15 cellular contexts compared by ENCODE assay signal in genomic region chr10:72035488-72035887, GRCh38. TPM values are rescaled to one million over a fixed set of nuclear protein-coding genes. Genes with fewer than 3 reads are reported as not detected.
DNase-seq lines count a peak whose midpoint lies in the region; ATAC-seq and TF ChIP-seq lines count a peak whose summit lies in the region.
"Had no signal": no experiment of that assay in that cellular context is flagged by ENCODE, and none has a peak within 500 bp of the region (broad histone marks: within the 10 kb centered on the region; RNA-seq: fewer than 3 reads in every experiment).

No MANE protein-coding gene starts in this region.

- CTCF ChIA-PET in GM10248 (lab: Yijun Ruan, JAX): interaction anchor here (1.1 to 1.9 kb wide), 4 partner anchors 12 to 139 kb away, joined by 3 to 13 read pairs (median 4); no protein-coding TSS in a partner anchor

- H3K4me1 ChIP-seq in NT2/D1 (ENCODE audit: insufficient read depth, insufficient read length) (peaks cover 21% of the 10 kb centered on the region), heart right ventricle (peaks cover 4 to 53% (median 16%) of the 10 kb centered on the region in 9 donors), mesendoderm (ENCODE audit: control insufficient read depth, low read depth, low read length) (peaks cover 3% of the 10 kb centered on the region), trophoblast cell (ENCODE audit: control insufficient read depth in 1 of 2, insufficient read depth in 2 of 2, low read length in 2 of 2) (peaks cover 34 to 36% of the 10 kb centered on the region in 2 experiments)

- no peak for TF ChIP-seq CTCF in heart right ventricle (IDR thresholded peaks at IDR 0.05)
- TF ChIP-seq CTCF in GM10248 (IDR thresholded peaks at IDR 0.05; ENCODE audit: control extremely low read depth, extremely low read depth, low read depth, missing control alignments): no peak

- POLR2A ChIA-PET in GM10248 (lab: Yijun Ruan, JAX): no interaction called here

- H2AFZ ChIP-seq in trophoblast cell (ENCODE audit: insufficient read depth, low read length, poor library complexity): no peak overlapping the region

- H3K27me3 ChIP-seq in NT2/D1 (ENCODE audit: insufficient read depth, insufficient read length): no peaks in the 10 kb centered on the region
- no peaks in the 10 kb centered on the region for H3K27me3 ChIP-seq in heart right ventricle
- no peaks in the 10 kb centered on the region for H3K27me3 ChIP-seq in mesendoderm (ENCODE audit: insufficient read depth, low read length, poor library complexity)
- H3K27me3 ChIP-seq in trophoblast cell (ENCODE audit: insufficient read depth, low read length): no peaks in the 10 kb centered on the region
- H3K27me3 ChIP-seq: MG63 had no signal

- H3K36me3 ChIP-seq in NT2/D1 (ENCODE audit: insufficient read depth, insufficient read length, low read length) (no peaks in the 10 kb centered on the region), heart right ventricle (no peaks in the 10 kb centered on the region), mesendoderm (ENCODE audit: control insufficient read depth, insufficient read depth, low read length) (no peaks in the 10 kb centered on the region), trophoblast cell (ENCODE audit: control insufficient read depth in 1 of 2, insufficient read depth in 2 of 2, low read length in 2 of 2) (no peaks in the 10 kb centered on the region)
- H3K36me3 ChIP-seq: MG63 had no signal

- H4K8ac ChIP-seq in mesendoderm (ENCODE audit: low read depth, low read length): no peak overlapping the region
- peak overlapping the region; percentile 43 for H4K8ac ChIP-seq in trophoblast cell (ENCODE audit: low read depth, low read length)

- no peaks in the 10 kb centered on the region for H3K9me3 ChIP-seq in NT2/D1 (ENCODE audit: insufficient read depth, low read length)
- H3K9me3 ChIP-seq in heart right ventricle: no peaks in the 10 kb centered on the region
- peaks cover 2% of the 10 kb centered on the region for H3K9me3 ChIP-seq in trophoblast cell (ENCODE audit: insufficient read depth, low read depth, low read length)
- H3K9me3 ChIP-seq: MG63 had no signal

- H2BK15ac ChIP-seq in mesendoderm (replicated peaks; ENCODE audit: low read depth): no peak overlapping the region

- H3K79me1 ChIP-seq in mesendoderm (ENCODE audit: low read length): no peaks in the 10 kb centered on the region
- peaks cover 38% of the 10 kb centered on the region for H3K79me1 ChIP-seq in trophoblast cell (ENCODE audit: low read length)

- H3K4ac ChIP-seq in mesendoderm (ENCODE audit: low read depth, low read length) (no peak overlapping the region), trophoblast cell (ENCODE audit: low read depth, low read length) (peak overlapping the region; percentile 0)

- no peak overlapping the region for H3K4me2 ChIP-seq in mesendoderm (ENCODE audit: low read length)
- H3K4me2 ChIP-seq in trophoblast cell (ENCODE audit: low read length): no peak overlapping the region

- peak overlapping the region; percentile 79 for H3K14ac ChIP-seq in trophoblast cell (ENCODE audit: low read length)

- intact Hi-C loops in heart right ventricle (cut with DNase I): loop anchor here in 1 of 10 donors (5.0 kb wide), 1 partner anchor 33 kb away; no protein-coding TSS in a partner anchor

- peak overlapping the region; percentile 38 for H4K91ac ChIP-seq in trophoblast cell (ENCODE audit: low read depth, low read length)

- no peak overlapping the region for H4K5ac ChIP-seq in mesendoderm (ENCODE audit: low read length)

- H2AK5ac ChIP-seq in mesendoderm (ENCODE audit: low read length) (no peak overlapping the region), trophoblast cell (ENCODE audit: low read length) (peak overlapping the region; percentile 60)

- DNase-seq in NT2/D1 (ENCODE audit: low read depth, low spot score) (no peak), heart right ventricle (peak in 1 of 2 donors; percentile 36), mesendoderm (no peak), trophoblast cell (no peak), GM10248 (ENCODE audit: extremely low spot score) (no peak), NCI-H2227 treated with DMSO at 0.1 percent for 48 hours (lab: John Stamatoyannopoulos, UW) (no peak)
- DNase-seq: EL, H7, MG63, NCI-H1417, NCI-H187, NCI-H446 treated with DMSO at 0.1 percent for 48 hours, NCI-H69 had no signal

- H3K56ac ChIP-seq in mesendoderm (ENCODE audit: low read length): peak overlapping the region; percentile 1

- H3K9ac ChIP-seq in NT2/D1 (ENCODE audit: insufficient read length, low read depth) (peak overlapping the region; percentile 11), mesendoderm (ENCODE audit: low read length) (no peak overlapping the region), trophoblast cell (ENCODE audit: low read length) (no peak overlapping the region)

- H3K27ac ChIP-seq in heart right ventricle (peak overlapping the region in 9 of 10 donors; percentile 18 to 74 (median 55)), mesendoderm (ENCODE audit: low read depth, low read length) (no peak overlapping the region), trophoblast cell (ENCODE audit: low read depth, low read length) (no peak overlapping the region)
- H3K27ac ChIP-seq: RWPE1 had no signal

- H3K79me2 ChIP-seq in mesendoderm (ENCODE audit: control insufficient read depth, insufficient read depth, low read length) (no peaks in the 10 kb centered on the region), trophoblast cell (ENCODE audit: control insufficient read depth, insufficient read depth, low read length, poor library complexity) (peaks cover 8% of the 10 kb centered on the region)

- H2BK5ac ChIP-seq in mesendoderm (ENCODE audit: low read length) (no peak overlapping the region), trophoblast cell (ENCODE audit: low read depth, low read length, poor library complexity) (peak overlapping the region; percentile 58)

- peak in 5 of 8 donors; percentile 29 to 65 (median 56) for ATAC-seq in heart right ventricle
- no peak for ATAC-seq in HG03565 (IDR thresholded peaks at IDR 0.05; ENCODE audit: unreplicated experiment)

- H4K12ac ChIP-seq in trophoblast cell (ENCODE audit: low read depth, low read length): no peak overlapping the region

- H3K4me3 ChIP-seq in NT2/D1 (ENCODE audit: insufficient read length, low read depth) (no peak overlapping the region), heart right ventricle (no peak overlapping the region), mesendoderm (ENCODE audit: low read length) (no peak overlapping the region), trophoblast cell (ENCODE audit: low read depth, low read length) (no peak overlapping the region)
- H3K4me3 ChIP-seq: MG63 had no signal

- H2BK120ac ChIP-seq in mesendoderm (ENCODE audit: low read depth, low read length) (no peak overlapping the region), trophoblast cell (ENCODE audit: insufficient read depth, low read length, poor library complexity) (peak overlapping the region; percentile 62)

- H2BK12ac ChIP-seq in trophoblast cell (ENCODE audit: low read length): peak overlapping the region; percentile 9

- peak overlapping the region; percentile 13 for H3K18ac ChIP-seq in mesendoderm (ENCODE audit: low read length)
- H3K18ac ChIP-seq in trophoblast cell (ENCODE audit: low read length): peak overlapping the region; percentile 18

- H3K23ac ChIP-seq in mesendoderm (ENCODE audit: low read length) (no peak overlapping the region), trophoblast cell (ENCODE audit: low read length) (no peak overlapping the region)

- WGBS in heart right ventricle, 2 donors: 61 to 67% methylated on average over 10 of the region's 10 CpGs
- WGBS in mesendoderm (ENCODE audit: extremely low coverage, insufficient coverage, low lambda C conversion rate): no CpG with 5 or more reads among the region's 10 CpGs
- WGBS in trophoblast cell (ENCODE audit: extremely low coverage, insufficient coverage, insufficient read length): no CpG with 5 or more reads among the region's 10 CpGs

RNA-seq across cellular contexts. Expression of gene SPOCK2, which starts 52.9 kb away (rescaled TPM):
- total RNA-seq in heart right ventricle: 10 to 100 TPM in 2 of 10 donors, 1 to 10 TPM in 8; 3.5 to 12.8 (median 6.4) TPM
- 10 to 100 TPM in 1 of 2 donors, 1 to 10 TPM in 1; 6.7 to 13.4 TPM for polyA plus RNA-seq in heart right ventricle
- polyA plus RNA-seq in mesendoderm (2013, experiment 1 of 2): 1.2 TPM
- 1.1 TPM for polyA plus RNA-seq in mesendoderm (2013, experiment 2 of 2)
- 0.49 and 0.52 TPM in 2 replicates for polyA plus RNA-seq in trophoblast cell (2013)

Comparison
In these comparisons a context has a peak if more than half of its experiments do, and no peak if none do; other contexts are left out.
1. H3K27ac ChIP-seq: peak in heart right ventricle (9 of 10); none in mesendoderm (single experiment) and trophoblast cell (single experiment).